ENCODE assay signal across 13 cellular contexts in the genomic region with DNA sequence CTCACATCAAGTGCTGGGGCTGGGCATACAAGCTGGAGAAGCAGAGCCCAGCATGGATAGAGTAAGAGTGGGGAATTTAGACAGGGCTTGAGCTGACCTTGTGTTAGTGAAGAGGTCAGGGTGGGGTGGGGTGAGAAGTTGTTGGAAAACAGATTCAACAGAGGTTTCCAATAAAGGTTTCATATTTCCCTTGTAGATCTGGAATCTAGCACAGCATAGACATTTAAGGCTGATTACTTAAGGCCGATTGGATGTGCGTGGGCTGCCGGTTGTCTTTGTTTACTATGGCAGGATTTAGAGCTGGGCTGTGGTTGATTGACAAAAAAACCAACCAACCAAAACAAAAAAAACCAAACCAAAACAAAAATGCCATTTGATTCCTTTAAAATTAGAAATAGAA.
A peak's percentile ranks its signal among the peaks of the same experiment; 100 is the strongest.
DNase-seq lines count a peak whose midpoint lies in the region; ATAC-seq and TF ChIP-seq lines count a peak whose summit lies in the region.
"Had no signal": no experiment of that assay in that cellular context is flagged by ENCODE, and none has a peak within 500 bp of the region (broad histone marks: within the 10 kb centered on the region; RNA-seq: fewer than 3 reads in every experiment).

No MANE protein-coding gene starts in this region.

- ATAC-seq in omental fat pad (ENCODE audit: low FRiP score) (peak; percentile 57), natural killer cell (no peak), GM19452 (IDR thresholded peaks at IDR 0.05; ENCODE audit: unreplicated experiment) (no peak), GM19463 (IDR thresholded peaks at IDR 0.05; ENCODE audit: unreplicated experiment) (no peak)
- no peak for ATAC-seq in activated CD8-positive, alpha-beta memory T cell treated with anti-CD3 and anti-CD28 coated beads, Interleukin-2, amount 10 ng/mL, durations not matched to agents 7 days and 5 days

- H3K27me3 Mint-ChIP-seq in natural killer cell (ENCODE audit: low read depth in 2 of 2), result peaks cover 0 to 3% of the 10 kb centered on the region in 2 donors
- H3K27me3 Mint-ChIP-seq in activated CD8-positive, alpha-beta memory T cell treated with anti-CD3 and anti-CD28 coated beads, Interleukin-2, amount 10 ng/mL, durations not matched to agents 7 days and 5 days, result peaks cover 8% of the 10 kb centered on the region
- H3K27me3 Mint-ChIP-seq: IgD-negative memory B cell had no signal

- peak; percentile 33 for DNase-seq in AG04450 (ENCODE audit: low read depth, low spot score)
- no peak for DNase-seq in SK-N-MC (ENCODE audit: low read depth, low spot score)
- DNase-seq in fibroblast of lung (ENCODE audit: low read depth in 2 of 2), result peak; percentile 67 to 78
- DNase-seq in omental fat pad (ENCODE audit: low spot score), result no peak
- DNase-seq in natural killer cell, result no peak
- no peak for DNase-seq in activated CD8-positive, alpha-beta memory T cell treated with anti-CD3 and anti-CD28 coated beads, Interleukin-2, amount 10 ng/mL, durations not matched to agents 7 days and 5 days
- DNase-seq: activated T-cell treated with anti-CD3 and anti-CD28 coated beads, Interleukin-2, amount 50 U/mL, for 1 hour; cerebellar nuclear complex; NCI-H2171 treated with DMSO at 0.1 percent for 48 hours had no signal

- H3K27ac Mint-ChIP-seq in natural killer cell, result no peak overlapping the region
- H3K27ac Mint-ChIP-seq in activated CD8-positive, alpha-beta memory T cell treated with anti-CD3 and anti-CD28 coated beads, Interleukin-2, amount 10 ng/mL, durations not matched to agents 7 days and 5 days, result no peak overlapping the region

- H3K4me1 Mint-ChIP-seq in natural killer cell, result no peaks in the 10 kb centered on the region
- no peaks in the 10 kb centered on the region for H3K4me1 Mint-ChIP-seq in activated CD8-positive, alpha-beta memory T cell treated with anti-CD3 and anti-CD28 coated beads, Interleukin-2, amount 10 ng/mL, durations not matched to agents 7 days and 5 days

- H3K4me1 ChIP-seq in fibroblast of lung (ENCODE audit: control insufficient read depth, extremely low read depth, insufficient read depth, low read length), result no peaks in the 10 kb centered on the region

- H3K4me3 Mint-ChIP-seq in natural killer cell, result no peak overlapping the region
- no peak overlapping the region for H3K4me3 Mint-ChIP-seq in activated CD8-positive, alpha-beta memory T cell treated with anti-CD3 and anti-CD28 coated beads, Interleukin-2, amount 10 ng/mL, durations not matched to agents 7 days and 5 days

- no peaks in the 10 kb centered on the region for H3K36me3 Mint-ChIP-seq in natural killer cell
- no peaks in the 10 kb centered on the region for H3K36me3 Mint-ChIP-seq in activated CD8-positive, alpha-beta memory T cell treated with anti-CD3 and anti-CD28 coated beads, Interleukin-2, amount 10 ng/mL, durations not matched to agents 7 days and 5 days
- H3K36me3 Mint-ChIP-seq: IgD-negative memory B cell had no signal

- CTCF ChIA-PET in AG04450 (lab: Charles Lee), result interaction anchor here (0.6 kb wide), 4 partner anchors 16 to 227 kb away, joined by 3 to 5 read pairs (median 3); no protein-coding TSS in a partner anchor
- CTCF ChIA-PET in activated CD8-positive, alpha-beta memory T cell treated with anti-CD3 and anti-CD28 coated beads, Interleukin-2, amount 10 ng/mL, durations not matched to agents 7 days and 5 days (lab: Charles Lee), result no interaction called here

- H2AFZ ChIP-seq in fibroblast of lung (ENCODE audit: low read length), result no peak overlapping the region

- intact Hi-C loops in natural killer cell (cut with micrococcal nuclease), result no loop called here

- H3K4me3 ChIP-seq in AG04450 (ENCODE audit: low read depth, low read length), result no peak overlapping the region
- no peak overlapping the region for H3K4me3 ChIP-seq in SK-N-MC
- H3K4me3 ChIP-seq in fibroblast of lung (replicated peaks in 1 of 4; ENCODE audit: control extremely low read depth in 1 of 4, insufficient read depth in 1 of 4, low read depth in 3 of 4, low read length in 4 of 4), result no peak overlapping the region
- H3K4me3 ChIP-seq: BLaER1 had no signal

- TF ChIP-seq CTCF in AG04450 (IDR thresholded peaks at IDR 0.05; ENCODE audit: low read depth, low read length), result no peak
- no peak for TF ChIP-seq CTCF in fibroblast of lung (conservative IDR thresholded peaks at IDR 0.05 in 1 of 2, IDR thresholded peaks at IDR 0.05 in 1 of 2; ENCODE audit: low read depth in 1 of 2, low read length in 2 of 2)
- no peak for TF ChIP-seq CTCF in omental fat pad (IDR thresholded peaks at IDR 0.05)
- TF ChIP-seq CTCF in natural killer cell (IDR thresholded peaks at IDR 0.05), result no peak

- H3K36me3 ChIP-seq in SK-N-MC (ENCODE audit: insufficient read depth, low read length) (no peaks in the 10 kb centered on the region), fibroblast of lung (ENCODE audit: control insufficient read depth, insufficient read depth, low read length) (no peaks in the 10 kb centered on the region)
- H3K36me3 ChIP-seq: BLaER1 had no signal

- H3K4me2 ChIP-seq in fibroblast of lung (ENCODE audit: extremely low read depth, insufficient read depth, low read length), result peak overlapping the region; percentile 4
- H3K4me2 ChIP-seq: BLaER1 had no signal

- H3K9me3 Mint-ChIP-seq in natural killer cell, result no peaks in the 10 kb centered on the region
- no peaks in the 10 kb centered on the region for H3K9me3 Mint-ChIP-seq in activated CD8-positive, alpha-beta memory T cell treated with anti-CD3 and anti-CD28 coated beads, Interleukin-2, amount 10 ng/mL, durations not matched to agents 7 days and 5 days (ENCODE audit: low read depth)
- H3K9me3 Mint-ChIP-seq: IgD-negative memory B cell had no signal

- H3K27ac ChIP-seq in AG04450 (ENCODE audit: low read depth, low read length), result peak overlapping the region; percentile 4
- peak overlapping the region; percentile 36; the same call in 1 of the 2 replicates for H3K27ac ChIP-seq in SK-N-MC
- no peak overlapping the region for H3K27ac ChIP-seq in fibroblast of lung (ENCODE audit: insufficient read depth, low read length)
- H3K27ac ChIP-seq: BLaER1 had no signal

- H3K27me3 ChIP-seq in AG04450 (ENCODE audit: control insufficient read depth, insufficient read depth, low read length), result no peaks in the 10 kb centered on the region
- no peaks in the 10 kb centered on the region for H3K27me3 ChIP-seq in fibroblast of lung (ENCODE audit: control insufficient read depth, insufficient read depth, low read length)
- H3K27me3 ChIP-seq: BLaER1 had no signal

- POLR2A ChIA-PET in AG04450 (lab: Yijun Ruan, JAX), result no interaction called here

- H3K9me3 ChIP-seq in AG04450 (ENCODE audit: control insufficient read depth, insufficient read depth, low read length) (no peaks in the 10 kb centered on the region; the same call in 1 of the 2 replicates), SK-N-MC (ENCODE audit: low read depth, low read length) (no peaks in the 10 kb centered on the region), fibroblast of lung (ENCODE audit: control insufficient read depth, insufficient read depth, low read depth, low read length) (no peaks in the 10 kb centered on the region)
- H3K9me3 ChIP-seq: BLaER1 had no signal

- H3K9ac ChIP-seq in SK-N-MC (ENCODE audit: insufficient read length) (no peak overlapping the region), fibroblast of lung (ENCODE audit: insufficient read depth, low read length) (no peak overlapping the region)
- H3K9ac ChIP-seq: BLaER1 had no signal

- H3K79me2 ChIP-seq in fibroblast of lung (ENCODE audit: control insufficient read depth, insufficient read depth, low read length), result no peaks in the 10 kb centered on the region

- H4K20me1 ChIP-seq in fibroblast of lung (ENCODE audit: control insufficient read depth, extremely low read depth, insufficient read depth, low read length), result no peaks in the 10 kb centered on the region
- H4K20me1 ChIP-seq: BLaER1 had no signal

Comparison
In these comparisons a context has a peak if more than half of its experiments do, and no peak if none do; other contexts are left out.
1. DNase-seq: peak in AG04450 (single experiment) and fibroblast of lung (2 of 2); none in SK-N-MC (single experiment), omental fat pad (single experiment), natural killer cell (single experiment) and activated CD8-positive, alpha-beta memory T cell treated with anti-CD3 and anti-CD28 coated beads, Interleukin-2, amount 10 ng/mL, durations not matched to agents 7 days and 5 days (single experiment).